8 cellular contexts compared by ENCODE assay signal in the genomic region with DNA sequence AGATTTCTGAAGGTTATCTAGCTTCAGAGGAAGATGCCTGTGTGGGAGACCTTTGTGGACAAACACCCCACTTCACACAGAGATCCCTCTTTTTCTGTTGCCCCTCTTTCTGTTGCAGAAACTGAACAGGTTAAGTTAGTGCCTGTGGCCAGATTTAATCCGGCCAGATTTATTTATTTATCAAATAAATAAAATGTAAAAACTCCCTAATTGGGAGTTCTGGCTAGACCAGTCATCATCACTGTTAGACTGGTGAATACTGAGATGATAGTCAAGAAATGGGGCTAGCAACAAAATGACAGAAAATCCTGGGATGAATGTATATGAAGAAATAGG. TPM values are rescaled to one million over a fixed set of nuclear protein-coding genes. Genes with fewer than 3 reads are reported as not detected.
A peak's percentile ranks its signal among the peaks of the same experiment; 100 is the strongest.
DNase-seq lines count a peak whose midpoint lies in the region; ATAC-seq and TF ChIP-seq lines count a peak whose summit lies in the region.

No MANE protein-coding gene starts in this region.

- no peaks in the 10 kb centered on the region for H3K9me3 Mint-ChIP-seq in activated naive CD4-positive, alpha-beta T cell treated with anti-CD3 and anti-CD28 coated beads, Interleukin-2, amount 10 ng/mL, durations not matched to agents 7 days and 5 days
- H3K9me3 Mint-ChIP-seq in activated naive CD8-positive, alpha-beta T cell (ENCODE audit: low read depth), result no peaks in the 10 kb centered on the region

- peaks cover 4% of the 10 kb centered on the region for H3K36me3 Mint-ChIP-seq in activated naive CD4-positive, alpha-beta T cell treated with anti-CD3 and anti-CD28 coated beads, Interleukin-2, amount 10 ng/mL, durations not matched to agents 7 days and 5 days
- H3K36me3 Mint-ChIP-seq in activated naive CD8-positive, alpha-beta T cell, result no peaks in the 10 kb centered on the region

- H3K9me3 ChIP-seq in lower lobe of right lung, result no peaks in the 10 kb centered on the region
- H3K9me3 ChIP-seq in tibial artery, result no peaks in the 10 kb centered on the region

- CTCF ChIA-PET in activated naive CD4-positive, alpha-beta T cell treated with anti-CD3 and anti-CD28 coated beads, Interleukin-2, amount 10 ng/mL, durations not matched to agents 7 days and 5 days (lab: Charles Lee), result no interaction called here

- no peak for ATAC-seq in lower lobe of right lung

- TF ChIP-seq CTCF in lower lobe of right lung (IDR thresholded peaks at IDR 0.05), result no peak
- no peak for TF ChIP-seq CTCF in tibial artery (IDR thresholded peaks at IDR 0.05)

- H3K36me3 ChIP-seq in lower lobe of right lung, result no peaks in the 10 kb centered on the region
- H3K36me3 ChIP-seq in tibial artery, result no peaks in the 10 kb centered on the region

- DNase-seq in activated naive CD4-positive, alpha-beta T cell treated with anti-CD3 and anti-CD28 coated beads, Interleukin-2, amount 10 ng/mL, durations not matched to agents 7 days and 5 days, result no peak
- DNase-seq in activated naive CD4-positive, alpha-beta T cell treated with anti-CD3 and anti-CD28 coated beads, Interleukin-2, amount 50 U/mL, for 16 hours, result no peak
- DNase-seq in lower lobe of right lung (no peak), tibial artery (no peak), superior temporal gyrus (ENCODE audit: extremely low spot score) (no peak), NCI-H2196 (lab: John Stamatoyannopoulos, UW; ENCODE audit: unreplicated experiment) (no peak)
- no peak for DNase-seq in activated effector memory CD4-positive, alpha-beta T cell treated with anti-CD3 and anti-CD28 coated beads, Interleukin-2, amount 50 U/mL, for 16 hours

- no peaks in the 10 kb centered on the region for H3K27me3 ChIP-seq in lower lobe of right lung (ENCODE audit: low read depth)
- H3K27me3 ChIP-seq in tibial artery, result no peaks in the 10 kb centered on the region

- no peaks in the 10 kb centered on the region for H3K27me3 Mint-ChIP-seq in activated naive CD4-positive, alpha-beta T cell treated with anti-CD3 and anti-CD28 coated beads, Interleukin-2, amount 10 ng/mL, durations not matched to agents 7 days and 5 days
- no peaks in the 10 kb centered on the region for H3K27me3 Mint-ChIP-seq in activated naive CD8-positive, alpha-beta T cell

- H3K4me3 ChIP-seq in lower lobe of right lung (no peak overlapping the region), tibial artery (no peak overlapping the region)

- H3K27ac ChIP-seq in lower lobe of right lung (peak overlapping the region; percentile 98), tibial artery (peak overlapping the region; percentile 97 to 98)

- H3K4me1 ChIP-seq in lower lobe of right lung, result peaks cover 32% of the 10 kb centered on the region
- H3K4me1 ChIP-seq in tibial artery, result peaks cover 0 to 28% (median 13%) of the 10 kb centered on the region in 4 donors

- H3K27ac Mint-ChIP-seq in activated naive CD4-positive, alpha-beta T cell treated with anti-CD3 and anti-CD28 coated beads, Interleukin-2, amount 10 ng/mL, durations not matched to agents 7 days and 5 days, result peak overlapping the region; percentile 95
- peak overlapping the region; percentile 84 for H3K27ac Mint-ChIP-seq in activated naive CD8-positive, alpha-beta T cell

- H3K4me3 Mint-ChIP-seq in activated naive CD4-positive, alpha-beta T cell treated with anti-CD3 and anti-CD28 coated beads, Interleukin-2, amount 10 ng/mL, durations not matched to agents 7 days and 5 days, result peak overlapping the region; percentile 92
- H3K4me3 Mint-ChIP-seq in activated naive CD8-positive, alpha-beta T cell, result peak overlapping the region; percentile 92

- peaks cover 50% of the 10 kb centered on the region for H3K4me1 Mint-ChIP-seq in activated naive CD4-positive, alpha-beta T cell treated with anti-CD3 and anti-CD28 coated beads, Interleukin-2, amount 10 ng/mL, durations not matched to agents 7 days and 5 days
- H3K4me1 Mint-ChIP-seq in activated naive CD8-positive, alpha-beta T cell (ENCODE audit: low read depth), result peaks cover 34% of the 10 kb centered on the region

- intact Hi-C loops in lower lobe of right lung (cut with DNase I), result no loop called here
- intact Hi-C loops in tibial artery (cut with DNase I; ENCODE audit: low total_unique reads), result no loop called here

RNA-seq across cellular contexts. Expression of a gene that starts 1.2 kb away (rescaled TPM):
- 75.6 TPM for total RNA-seq in lower lobe of right lung
